Comparison of ENCODE assay signal across 12 cellular contexts in genomic region chr13:42275506-42275905, GRCh38. TPM values are rescaled to one million over a fixed set of nuclear protein-coding genes. Genes with fewer than 3 reads are reported as not detected.
DNase-seq lines count a peak whose midpoint lies in the region; ATAC-seq and TF ChIP-seq lines count a peak whose summit lies in the region.
"Had no signal": no experiment of that assay in that cellular context is flagged by ENCODE, and none has a peak within 500 bp of the region (broad histone marks: within the 10 kb centered on the region; RNA-seq: fewer than 3 reads in every experiment).

No MANE protein-coding gene starts in this region.

- CTCF ChIA-PET in mammary epithelial cell (lab: Charles Lee; ENCODE audit: low non-redundant PET) (no interaction called here), MCF 10A (lab: Yijun Ruan, JAX) (no interaction called here)

- H3F3A ChIP-seq in Loucy (ENCODE audit: low read depth), result no peaks in the 10 kb centered on the region

- no peak overlapping the region for H3K4me2 ChIP-seq in mammary epithelial cell (ENCODE audit: insufficient read depth, low read depth, low read length)
- H3K4me2 ChIP-seq in Loucy (ENCODE audit: low read depth, low read length, poor library complexity, severe bottlenecking), result peak overlapping the region; percentile 77

- no peaks in the 10 kb centered on the region for H3K9me2 ChIP-seq in Loucy (replicated peaks; ENCODE audit: low read depth, low read length)

- no peaks in the 10 kb centered on the region for H3K9me3 ChIP-seq in mammary epithelial cell (replicated peaks; ENCODE audit: insufficient read depth, low read length)
- no peaks in the 10 kb centered on the region for H3K9me3 ChIP-seq in Loucy (ENCODE audit: insufficient read depth, low read depth, low read length)

- H3K79me2 ChIP-seq in mammary epithelial cell (ENCODE audit: insufficient read depth, low read length) (peaks cover 78% of the 10 kb centered on the region), Loucy (ENCODE audit: insufficient read depth, low read length) (peaks cover 78% of the 10 kb centered on the region)

- TF ChIP-seq CTCF in mammary epithelial cell (conservative IDR thresholded peaks at IDR 0.05 in 1 of 2, IDR thresholded peaks at IDR 0.05 in 1 of 2; ENCODE audit: extremely low read depth in 1 of 2, insufficient read depth in 1 of 2, low read depth in 1 of 2, low read length in 2 of 2) (no peak), MCF 10A (IDR thresholded peaks at IDR 0.05; ENCODE audit: unreplicated experiment) (no peak), Loucy (conservative IDR thresholded peaks at IDR 0.05; ENCODE audit: low read length) (no peak)

- POLR2A ChIA-PET in MCF 10A (lab: Yijun Ruan, JAX), result interaction anchor here (0.8 kb wide), 1 partner anchor 20 kb away, joined by 5 read pairs; no protein-coding TSS in a partner anchor

- H3K9me3 Mint-ChIP-seq in MCF 10A (ENCODE audit: unreplicated experiment), result no peaks in the 10 kb centered on the region
- H3K9me3 Mint-ChIP-seq in activated naive CD4-positive, alpha-beta T cell treated with anti-CD3 and anti-CD28 coated beads, Interleukin-2, amount 50 U/mL, for 72 hours, result peaks cover 5 to 7% of the 10 kb centered on the region in 2 donors
- H3K9me3 Mint-ChIP-seq in stimulated activated naive CD8-positive, alpha-beta T cell treated with anti-CD3 and anti-CD28 coated beads, Interleukin-15, Interleukin-2, amounts not matched to agents 100 ng/mL and 50 ng/mL, for 24 hours, result peaks cover 6% of the 10 kb centered on the region

- no peak overlapping the region for H3K4me3 Mint-ChIP-seq in MCF 10A (ENCODE audit: unreplicated experiment)
- H3K4me3 Mint-ChIP-seq in stimulated activated naive CD8-positive, alpha-beta T cell treated with anti-CD3 and anti-CD28 coated beads, Interleukin-15, Interleukin-2, amounts not matched to agents 100 ng/mL and 50 ng/mL, for 24 hours, result peak overlapping the region; percentile 99

- H3K27me3 Mint-ChIP-seq in MCF 10A (ENCODE audit: insufficient read depth, unreplicated experiment), result no peaks in the 10 kb centered on the region
- H3K27me3 Mint-ChIP-seq in stimulated activated naive CD8-positive, alpha-beta T cell treated with anti-CD3 and anti-CD28 coated beads, Interleukin-15, Interleukin-2, amounts not matched to agents 100 ng/mL and 50 ng/mL, for 24 hours, result no peaks in the 10 kb centered on the region

- no peak overlapping the region for H2AFZ ChIP-seq in mammary epithelial cell (ENCODE audit: low read depth, low read length)
- no peak overlapping the region for H2AFZ ChIP-seq in Loucy (ENCODE audit: low read length)

- in situ Hi-C loops in mammary epithelial cell (cut with MboI; ENCODE audit: low sequenced_read_pairs in 2 of 2), result no loop called here

- H3K36me3 ChIP-seq in mammary epithelial cell (ENCODE audit: insufficient read depth, low read length) (no peaks in the 10 kb centered on the region), Loucy (ENCODE audit: insufficient read depth, low read length) (no peaks in the 10 kb centered on the region)

- peaks cover 32% of the 10 kb centered on the region for H3K4me1 Mint-ChIP-seq in MCF 10A (ENCODE audit: insufficient read depth, unreplicated experiment)
- peaks cover 51% of the 10 kb centered on the region for H3K4me1 Mint-ChIP-seq in stimulated activated naive CD8-positive, alpha-beta T cell treated with anti-CD3 and anti-CD28 coated beads, Interleukin-15, Interleukin-2, amounts not matched to agents 100 ng/mL and 50 ng/mL, for 24 hours (ENCODE audit: low read depth)

- ATAC-seq in activated naive CD4-positive, alpha-beta T cell treated with anti-CD3 and anti-CD28 coated beads, Interleukin-2, amount 50 U/mL, for 72 hours, result peak in 1 of 2 donors; percentile 28
- no peak for ATAC-seq in HG03460 (IDR thresholded peaks at IDR 0.05; ENCODE audit: unreplicated experiment)
- no peak for ATAC-seq in HG03196 (IDR thresholded peaks at IDR 0.05; ENCODE audit: unreplicated experiment)
- ATAC-seq: Right ventricle myocardium inferior had no signal

- H3K4me1 ChIP-seq in mammary epithelial cell (ENCODE audit: insufficient read depth, low read length) (peaks cover 21% of the 10 kb centered on the region), Loucy (ENCODE audit: insufficient read depth, low read length, poor library complexity, severe bottlenecking) (peaks cover 78% of the 10 kb centered on the region)

- intact Hi-C loops in mammary epithelial cell (cut with micrococcal nuclease) (no loop called here), MCF 10A (cut with micrococcal nuclease) (no loop called here), cardiac septum (cut with DNase I) (no loop called here)

- H4K20me1 ChIP-seq in mammary epithelial cell (ENCODE audit: insufficient read depth, low read length) (no peaks in the 10 kb centered on the region), Loucy (ENCODE audit: insufficient read depth, low read length, poor library complexity, severe bottlenecking) (peaks cover 27% of the 10 kb centered on the region)

- H3K9ac ChIP-seq in mammary epithelial cell (ENCODE audit: insufficient read depth, low read length) (no peak overlapping the region), Loucy (ENCODE audit: low read depth, low read length, poor library complexity, severe bottlenecking) (no peak overlapping the region)

- BruUV-seq in mammary epithelial cell (replicated peaks; lab: Mats Ljungman, UMichigan) (no TSS peak), MCF 10A (replicated peaks; lab: Mats Ljungman, UMichigan) (no TSS peak)

- H3K4me3 ChIP-seq in mammary epithelial cell (replicated peaks in 1 of 3; ENCODE audit: insufficient read depth in 1 of 3, low read depth in 2 of 3, low read length in 3 of 3) (no peak overlapping the region), Loucy (ENCODE audit: low read length, poor library complexity, severe bottlenecking) (peak overlapping the region; percentile 81)

- DNase-seq in mammary epithelial cell (peak; percentile 19), MCF 10A (ENCODE audit: unreplicated experiment) (no peak), cardiac septum (ENCODE audit: low spot score) (no peak)
- no peak for DNase-seq in activated naive CD4-positive, alpha-beta T cell treated with anti-CD3 and anti-CD28 coated beads, Interleukin-2, amount 50 U/mL, for 72 hours (ENCODE audit: low spot score in 2 of 2)
- DNase-seq: DMS79 treated with DMSO at 0.1 percent for 48 hours, midbrain, NCI-H2081 treated with DMSO at 0.1 percent for 48 hours had no signal

- peaks cover 7% of the 10 kb centered on the region for H3K36me3 Mint-ChIP-seq in MCF 10A (ENCODE audit: insufficient read depth, unreplicated experiment)
- H3K36me3 Mint-ChIP-seq in activated naive CD4-positive, alpha-beta T cell treated with anti-CD3 and anti-CD28 coated beads, Interleukin-2, amount 50 U/mL, for 72 hours, result peaks cover 23 to 33% of the 10 kb centered on the region in 2 donors
- H3K36me3 Mint-ChIP-seq in stimulated activated naive CD8-positive, alpha-beta T cell treated with anti-CD3 and anti-CD28 coated beads, Interleukin-15, Interleukin-2, amounts not matched to agents 100 ng/mL and 50 ng/mL, for 24 hours (ENCODE audit: low read depth), result peaks cover 52% of the 10 kb centered on the region

- 77% methylated on average over 4 of the region's 4 CpGs for WGBS in mammary epithelial cell (ENCODE audit: low coverage, missing lambda C conversion rate)

- dilution Hi-C loops in mammary epithelial cell (cut with HindIII; ENCODE audit: low sequenced_read_pairs), result no loop called here

- H3K27ac ChIP-seq in mammary epithelial cell (ENCODE audit: insufficient read depth, low read depth, low read length), result no peak overlapping the region

- no peaks in the 10 kb centered on the region for H3K27me3 ChIP-seq in mammary epithelial cell (ENCODE audit: insufficient read depth, low read length)
- H3K27me3 ChIP-seq in Loucy (ENCODE audit: insufficient read depth, low read length, poor library complexity, severe bottlenecking), result no peaks in the 10 kb centered on the region

- H3K27ac Mint-ChIP-seq in MCF 10A (ENCODE audit: low read depth, unreplicated experiment), result no peak overlapping the region
- peak overlapping the region; percentile 89 to 94 for H3K27ac Mint-ChIP-seq in activated naive CD4-positive, alpha-beta T cell treated with anti-CD3 and anti-CD28 coated beads, Interleukin-2, amount 50 U/mL, for 72 hours
- peak overlapping the region; percentile 92 for H3K27ac Mint-ChIP-seq in stimulated activated naive CD8-positive, alpha-beta T cell treated with anti-CD3 and anti-CD28 coated beads, Interleukin-15, Interleukin-2, amounts not matched to agents 100 ng/mL and 50 ng/mL, for 24 hours

RNA-seq across cellular contexts. Expression of gene AKAP11, which starts 3.6 kb away (rescaled TPM):
- total RNA-seq in mammary epithelial cell (10 to 100 TPM; 28.5 to 28.6 TPM), MCF 10A (2022) (22.0 and 24.7 TPM in 2 replicates), cardiac septum (30.6 TPM)
- 12.8 TPM for polyA plus RNA-seq in mammary epithelial cell
- polyA minus RNA-seq in mammary epithelial cell, result 21.7 TPM
- 10 to 100 TPM; 34.3 to 42.3 TPM for total RNA-seq in activated naive CD4-positive, alpha-beta T cell treated with anti-CD3 and anti-CD28 coated beads, Interleukin-2, amount 50 U/mL, for 72 hours
